In the genomic region with DNA sequence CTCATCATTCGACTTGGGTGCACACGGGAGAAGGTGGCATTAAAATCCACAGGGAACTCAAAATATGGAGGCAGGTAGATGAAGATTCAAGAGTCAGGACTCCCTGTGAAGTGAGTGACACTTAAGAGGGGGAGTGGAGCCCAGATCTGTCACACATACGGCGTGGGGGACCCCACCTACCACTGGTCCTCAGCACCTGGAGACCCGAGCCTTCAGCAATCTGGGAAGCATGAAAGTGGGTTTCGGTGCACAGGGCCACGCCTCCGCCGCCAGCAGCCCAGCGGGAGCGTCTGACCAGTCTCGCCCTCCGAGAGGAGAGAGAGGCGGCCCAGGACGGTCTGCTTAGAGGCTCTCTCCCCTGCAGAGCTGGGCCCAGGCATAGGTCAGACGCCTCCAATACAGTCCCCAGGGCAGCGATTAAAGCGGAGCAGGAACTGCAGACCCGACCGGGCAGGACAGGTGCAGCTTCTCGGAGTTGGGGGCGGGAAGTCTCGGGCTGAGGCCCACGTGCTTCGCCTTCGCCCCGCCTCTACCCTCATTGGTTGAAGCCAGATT, we compare ENCODE assay signal across 8 cellular contexts. TPM values are rescaled to one million over a fixed set of nuclear protein-coding genes. Genes with fewer than 3 reads are reported as not detected.
DNase-seq lines count a peak whose midpoint lies in the region; ATAC-seq, FAIRE-seq and TF ChIP-seq lines count a peak whose summit lies in the region.

No MANE protein-coding gene starts in this region.

- no peak overlapping the region for H3K27ac Mint-ChIP-seq in T-helper 2 cell treated with Interferon-gamma antibody and Interleukin-4, amounts not matched to agents 5 μg/mL and 100 μg/mL, for 36 hours
- H3K27ac Mint-ChIP-seq in activated T-helper 17 cell treated with anti-CD3 and anti-CD28 coated beads, Interleukin-2, amount 50 U/mL, for 72 hours: no peak overlapping the region

- H3K27ac ChIP-seq in keratinocyte (ENCODE audit: control insufficient read depth, insufficient read depth, low read length) (no peak overlapping the region), temporal lobe (ENCODE audit: low read depth, low read length) (peak overlapping the region; percentile 47)

- ATAC-seq in activated T-helper 17 cell treated with anti-CD3 and anti-CD28 coated beads, Interleukin-2, amount 50 U/mL, for 72 hours (replicated peaks): no peak
- ATAC-seq in GM18867 (IDR thresholded peaks at IDR 0.05; ENCODE audit: unreplicated experiment): no peak

- dilution Hi-C loops in keratinocyte (cut with MboI; ENCODE audit: extremely low pct_ligation_motif_present, low sequenced_read_pairs): loop anchor here (10.0 kb wide), 1 partner anchor 62 kb away; no protein-coding TSS in a partner anchor

- H3K9me1 ChIP-seq in keratinocyte (ENCODE audit: control insufficient read depth, extremely low read depth, insufficient read depth, low read length): no peaks in the 10 kb centered on the region

- no peak for TF ChIP-seq CTCF in keratinocyte (optimal IDR thresholded peaks at IDR 0.05 in 1 of 3, IDR thresholded peaks at IDR 0.05 in 1 of 3, conservative IDR thresholded peaks at IDR 0.05 in 1 of 3; ENCODE audit: extremely low read depth in 1 of 3, insufficient read depth in 2 of 3, low read length in 3 of 3)

- H3K9me3 ChIP-seq in keratinocyte (ENCODE audit: control insufficient read depth, low read depth, low read length): no peaks in the 10 kb centered on the region

- H3K4me1 ChIP-seq in keratinocyte (ENCODE audit: control insufficient read depth, extremely low read depth, insufficient read depth, low read length): peaks cover 11% of the 10 kb centered on the region

- peaks cover under 1 to 2% of the 10 kb centered on the region in 2 experiments for H3K36me3 ChIP-seq in keratinocyte (ENCODE audit: control insufficient read depth in 2 of 2, extremely low read depth in 1 of 2, insufficient read depth in 2 of 2, low read length in 2 of 2)

- DNase-seq in T-helper 2 cell treated with Interferon-gamma antibody and Interleukin-4, amounts not matched to agents 5 μg/mL and 100 μg/mL, for 36 hours (ENCODE audit: low spot score): no peak
- DNase-seq in T-helper 2 cell (no peak), keratinocyte (ENCODE audit: low read depth, low spot score) (no peak), ecto neural progenitor cell (ENCODE audit: low spot score) (no peak), cerebellar nuclear complex (lab: John Stamatoyannopoulos, UW) (no peak)

- H2AFZ ChIP-seq in keratinocyte (ENCODE audit: control insufficient read depth, low read length): peak overlapping the region; percentile 86

- H3K4me1 Mint-ChIP-seq in T-helper 2 cell treated with Interferon-gamma antibody and Interleukin-4, amounts not matched to agents 5 μg/mL and 100 μg/mL, for 36 hours (ENCODE audit: low read depth): peaks cover 22% of the 10 kb centered on the region
- no peaks in the 10 kb centered on the region for H3K4me1 Mint-ChIP-seq in activated T-helper 17 cell treated with anti-CD3 and anti-CD28 coated beads, Interleukin-2, amount 50 U/mL, for 72 hours

- no peaks in the 10 kb centered on the region for H4K20me1 ChIP-seq in keratinocyte (ENCODE audit: control insufficient read depth, extremely low read depth, insufficient read depth, low read length)

- no peak overlapping the region for H3K9ac ChIP-seq in keratinocyte (ENCODE audit: control insufficient read depth, extremely low read depth, insufficient read depth, low read length)

- peaks cover 47% of the 10 kb centered on the region for H3K27me3 Mint-ChIP-seq in T-helper 2 cell treated with Interferon-gamma antibody and Interleukin-4, amounts not matched to agents 5 μg/mL and 100 μg/mL, for 36 hours (ENCODE audit: low read depth)
- H3K27me3 Mint-ChIP-seq in activated T-helper 17 cell treated with anti-CD3 and anti-CD28 coated beads, Interleukin-2, amount 50 U/mL, for 72 hours: peaks cover 48% of the 10 kb centered on the region

- no peaks in the 10 kb centered on the region for H3K36me3 Mint-ChIP-seq in T-helper 2 cell treated with Interferon-gamma antibody and Interleukin-4, amounts not matched to agents 5 μg/mL and 100 μg/mL, for 36 hours (ENCODE audit: low read depth)
- H3K36me3 Mint-ChIP-seq in activated T-helper 17 cell treated with anti-CD3 and anti-CD28 coated beads, Interleukin-2, amount 50 U/mL, for 72 hours (ENCODE audit: low read depth): no peaks in the 10 kb centered on the region

- no peaks in the 10 kb centered on the region for H3K27me3 ChIP-seq in keratinocyte (ENCODE audit: control insufficient read depth, extremely low read depth, insufficient read depth, low read length)

- H3K4me3 Mint-ChIP-seq in T-helper 2 cell treated with Interferon-gamma antibody and Interleukin-4, amounts not matched to agents 5 μg/mL and 100 μg/mL, for 36 hours: peak overlapping the region; percentile 73
- peak overlapping the region; percentile 60 for H3K4me3 Mint-ChIP-seq in activated T-helper 17 cell treated with anti-CD3 and anti-CD28 coated beads, Interleukin-2, amount 50 U/mL, for 72 hours

- H3K4me2 ChIP-seq in keratinocyte (ENCODE audit: control insufficient read depth, extremely low read depth, insufficient read depth, low read depth, low read length): peak overlapping the region; percentile 88

- no peaks in the 10 kb centered on the region for H3K79me2 ChIP-seq in keratinocyte (ENCODE audit: control insufficient read depth, insufficient read depth, low read length)

- H3K4me3 ChIP-seq in keratinocyte (ENCODE audit: control insufficient read depth in 2 of 3, extremely low read depth in 1 of 3, insufficient read depth in 2 of 3, low read depth in 1 of 3, low read length in 3 of 3): peak overlapping the region; percentile 43 to 68 (median 62)

- no peak for FAIRE-seq in keratinocyte (lab: Jason Lieb, UNC)

- H3K9me3 Mint-ChIP-seq in T-helper 2 cell treated with Interferon-gamma antibody and Interleukin-4, amounts not matched to agents 5 μg/mL and 100 μg/mL, for 36 hours: no peaks in the 10 kb centered on the region
- no peaks in the 10 kb centered on the region for H3K9me3 Mint-ChIP-seq in activated T-helper 17 cell treated with anti-CD3 and anti-CD28 coated beads, Interleukin-2, amount 50 U/mL, for 72 hours

RNA-seq across cellular contexts. Expression of gene SLC2A8, which starts 0.6 kb away (rescaled TPM):
- total RNA-seq in activated T-helper 17 cell treated with anti-CD3 and anti-CD28 coated beads, Interleukin-2, amount 50 U/mL, for 72 hours: 1 to 10 TPM; 3.0 TPM
- polyA plus RNA-seq in keratinocyte: 7.1 to 14.2 TPM (median 9.5 TPM) in 3 replicates
- polyA plus RNA-seq in keratinocyte (2011; ENCODE audit: low read depth): 2.4 TPM
- polyA plus RNA-seq in keratinocyte (2011; cell fraction: cytosol; rRNA removed): 5.4 and 8.5 TPM in 2 replicates
- polyA plus RNA-seq in keratinocyte (2011; cell fraction: nucleus; rRNA removed): 16.8 and 24.0 TPM in 2 replicates
- polyA plus RNA-seq in keratinocyte (2012; ENCODE audit: low replicate concordance): 7.5 and 9.3 TPM in 2 replicates
- 7.3 to 12.3 TPM (median 8.2 TPM) in 3 replicates for polyA minus RNA-seq in keratinocyte
- polyA minus RNA-seq in keratinocyte (2011; cell fraction: cytosol; rRNA and poly(A)+ RNA removed): 14.0 TPM
- polyA minus RNA-seq in keratinocyte (2011; cell fraction: nucleus; rRNA and poly(A)+ RNA removed): 13.7 and 15.5 TPM in 2 replicates
- 5.9 TPM for total RNA-seq in temporal lobe

RNA-seq across cellular contexts. Expression of gene ZNF79, which starts 27.9 kb away (rescaled TPM):
- 10 to 100 TPM; 10.1 to 11.3 TPM for total RNA-seq in activated T-helper 17 cell treated with anti-CD3 and anti-CD28 coated beads, Interleukin-2, amount 50 U/mL, for 72 hours
- 4.3 to 6.6 TPM (median 4.8 TPM) in 3 replicates for polyA plus RNA-seq in keratinocyte
- 2.6 TPM for polyA plus RNA-seq in keratinocyte (2011; ENCODE audit: low read depth)
- 3.0 and 4.8 TPM in 2 replicates for polyA plus RNA-seq in keratinocyte (2011; cell fraction: cytosol; rRNA removed)
- polyA plus RNA-seq in keratinocyte (2011; cell fraction: nucleus; rRNA removed): 10.7 and 11.3 TPM in 2 replicates
- 3.6 and 4.8 TPM in 2 replicates for polyA plus RNA-seq in keratinocyte (2012; ENCODE audit: low replicate concordance)
- 9.1 to 16.4 TPM (median 14.9 TPM) in 3 replicates for polyA minus RNA-seq in keratinocyte
- 6.5 TPM for polyA minus RNA-seq in keratinocyte (2011; cell fraction: cytosol; rRNA and poly(A)+ RNA removed)
- polyA minus RNA-seq in keratinocyte (2011; cell fraction: nucleus; rRNA and poly(A)+ RNA removed): 8.7 and 10.6 TPM in 2 replicates
- 11.1 TPM for total RNA-seq in temporal lobe

RNA-seq across cellular contexts. Expression of gene RPL12, which starts 54.9 kb away (rescaled TPM):
- 1,000 to 10,000 TPM; 1,178 to 1,829 TPM for total RNA-seq in activated T-helper 17 cell treated with anti-CD3 and anti-CD28 coated beads, Interleukin-2, amount 50 U/mL, for 72 hours
- 2,272 to 2,722 TPM (median 2,671 TPM) in 3 replicates for polyA plus RNA-seq in keratinocyte
- 2,111 TPM for polyA plus RNA-seq in keratinocyte (2011; ENCODE audit: low read depth)
- polyA plus RNA-seq in keratinocyte (2011; cell fraction: cytosol; rRNA removed): 2,958 and 3,580 TPM in 2 replicates
- 591 and 603 TPM in 2 replicates for polyA plus RNA-seq in keratinocyte (2011; cell fraction: nucleus; rRNA removed)
- 2,339 and 3,674 TPM in 2 replicates for polyA plus RNA-seq in keratinocyte (2012; ENCODE audit: low replicate concordance)
- polyA minus RNA-seq in keratinocyte: 715 to 1,260 TPM (median 822 TPM) in 3 replicates
- polyA minus RNA-seq in keratinocyte (2011; cell fraction: cytosol; rRNA and poly(A)+ RNA removed): 1,132 TPM
- 139 and 149 TPM in 2 replicates for polyA minus RNA-seq in keratinocyte (2011; cell fraction: nucleus; rRNA and poly(A)+ RNA removed)
- 558 TPM for total RNA-seq in temporal lobe

RNA-seq across cellular contexts. Expression of gene LRSAM1, which starts 55.0 kb away (rescaled TPM):
- total RNA-seq in activated T-helper 17 cell treated with anti-CD3 and anti-CD28 coated beads, Interleukin-2, amount 50 U/mL, for 72 hours: 10 to 100 TPM; 22.0 to 33.5 TPM
- 5.2 to 11.6 TPM (median 7.2 TPM) in 3 replicates for polyA plus RNA-seq in keratinocyte
- 26.7 TPM for polyA plus RNA-seq in keratinocyte (2011; ENCODE audit: low read depth)
- 4.5 and 7.3 TPM in 2 replicates for polyA plus RNA-seq in keratinocyte (2011; cell fraction: cytosol; rRNA removed)
- polyA plus RNA-seq in keratinocyte (2011; cell fraction: nucleus; rRNA removed): 22.8 and 27.7 TPM in 2 replicates
- 12.5 and 16.9 TPM in 2 replicates for polyA plus RNA-seq in keratinocyte (2012; ENCODE audit: low replicate concordance)
- polyA minus RNA-seq in keratinocyte: 7.7 to 15.3 TPM (median 8.0 TPM) in 3 replicates
- 8.2 TPM for polyA minus RNA-seq in keratinocyte (2011; cell fraction: cytosol; rRNA and poly(A)+ RNA removed)
- polyA minus RNA-seq in keratinocyte (2011; cell fraction: nucleus; rRNA and poly(A)+ RNA removed): 17.3 and 20.0 TPM in 2 replicates
- 18.4 TPM for total RNA-seq in temporal lobe
